31 cellular contexts compared by ENCODE assay signal in the genomic region with DNA sequence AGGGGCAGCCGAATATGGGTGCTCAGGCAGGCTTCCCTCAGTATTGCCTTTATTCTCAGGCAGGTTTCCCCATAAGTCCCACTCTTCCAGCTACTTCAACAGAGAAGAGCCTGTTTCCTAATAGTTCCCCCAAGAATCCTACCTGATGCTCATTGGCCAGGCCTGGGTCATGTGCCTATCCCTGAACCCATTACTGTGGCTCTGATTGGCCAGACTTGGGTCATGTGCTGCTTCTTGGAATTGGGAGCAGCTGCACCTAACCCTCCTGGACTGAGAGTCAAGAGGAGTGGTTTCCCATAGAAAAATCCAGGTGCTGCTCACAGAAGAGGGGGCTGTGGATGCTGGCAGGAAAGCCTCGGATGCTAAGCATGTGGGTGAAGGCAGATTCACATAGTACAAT. TPM values are rescaled to one million over a fixed set of nuclear protein-coding genes. Genes with fewer than 3 reads are reported as not detected.
"Had no signal": no experiment of that assay in that cellular context is flagged by ENCODE, and none has a peak within 500 bp of the region (broad histone marks: within the 10 kb centered on the region; RNA-seq: fewer than 3 reads in every experiment).

No MANE protein-coding gene starts in this region.

- H3K27ac ChIP-seq: epithelial cell of prostate, esophagus muscularis mucosa, gastroesophageal sphincter, left ventricle myocardium inferior, lower lobe of right lung, psoas muscle, spleen, thoracic aorta, transverse colon had no signal

- H3K36me3 Mint-ChIP-seq: immature natural killer cell; memory B cell; naive B cell; stimulated activated memory B cell treated with anti-CD40 and anti-IgM and Interleukin-4, amounts not matched to agents 10 μg/mL and 1 μg/mL and 100 μg/mL, for 72 hours had no signal

- H3K4me1 ChIP-seq: esophagus muscularis mucosa, gastroesophageal sphincter, lower lobe of right lung, psoas muscle, transverse colon had no signal

- H3K27me3 Mint-ChIP-seq: dendritic cell treated with granulocyte-macrophage colony-stimulating factor and Interleukin-4, amounts not matched to agents 40 ng/mL and 50 ng/mL, for 4 days had no signal

- H3K4me3 Mint-ChIP-seq: dendritic cell treated with granulocyte-macrophage colony-stimulating factor and Interleukin-4, amounts not matched to agents 40 ng/mL and 50 ng/mL, for 4 days; effector memory CD8-positive, alpha-beta T cell; immature natural killer cell; memory B cell; naive B cell; nephron progenitor cell; stimulated activated memory B cell treated with anti-CD40 and anti-IgM and Interleukin-4, amounts not matched to agents 10 μg/mL and 1 μg/mL and 100 μg/mL, for 72 hours; stimulated activated naive CD8-positive, alpha-beta T cell treated with anti-CD3 and anti-CD28 coated beads, Interleukin-15, Interleukin-2, amounts not matched to agents 100 ng/mL and 50 ng/mL, for 24 hours had no signal

- H3K27ac Mint-ChIP-seq: dendritic cell treated with granulocyte-macrophage colony-stimulating factor and Interleukin-4, amounts not matched to agents 40 ng/mL and 50 ng/mL, for 4 days; effector memory CD8-positive, alpha-beta T cell; immature natural killer cell; memory B cell; naive B cell; nephron progenitor cell; stimulated activated memory B cell treated with anti-CD40 and anti-IgM and Interleukin-4, amounts not matched to agents 10 μg/mL and 1 μg/mL and 100 μg/mL, for 72 hours; stimulated activated naive CD8-positive, alpha-beta T cell treated with anti-CD3 and anti-CD28 coated beads, Interleukin-15, Interleukin-2, amounts not matched to agents 100 ng/mL and 50 ng/mL, for 24 hours had no signal

- DNase-seq: effector memory CD8-positive, alpha-beta T cell; glutamatergic neuron; immature natural killer cell; kidney; left cardiac atrium; left ventricle myocardium inferior; lower lobe of right lung; midbrain; naive B cell; nephron progenitor cell; psoas muscle; retina; spleen; stimulated activated CD4-positive, alpha-beta T cell treated with anti-CD3 and anti-CD28 coated beads, Interleukin-15, amount 100 ng/mL, for 24 hours; stimulated activated CD4-positive, alpha-beta T cell treated with anti-CD3 and anti-CD28 coated beads, Interleukin-1b, Interleukin-23, amount 100 ng/mL, for 48 hours; stimulated activated CD4-positive, alpha-beta T cell treated with anti-CD3 and anti-CD28 coated beads, Interleukin-4, amount 100 ng/mL, for 24 hours; transverse colon had no signal

- ATAC-seq: effector memory CD8-positive, alpha-beta T cell; gastroesophageal sphincter; left cardiac atrium; lower lobe of right lung; psoas muscle; sciatic nerve; stimulated activated memory B cell treated with anti-CD40 and anti-IgM and Interleukin-4, amounts not matched to agents 10 μg/mL and 1 μg/mL and 100 μg/mL, for 72 hours had no signal

- H3K4me1 Mint-ChIP-seq: immature natural killer cell, naive B cell, nephron progenitor cell had no signal

- H3K9me3 Mint-ChIP-seq: dendritic cell treated with granulocyte-macrophage colony-stimulating factor and Interleukin-4, amounts not matched to agents 40 ng/mL and 50 ng/mL, for 4 days; effector memory CD8-positive, alpha-beta T cell; immature natural killer cell; memory B cell; naive B cell; nephron progenitor cell; stimulated activated memory B cell treated with anti-CD40 and anti-IgM and Interleukin-4, amounts not matched to agents 10 μg/mL and 1 μg/mL and 100 μg/mL, for 72 hours; stimulated activated naive CD8-positive, alpha-beta T cell treated with anti-CD3 and anti-CD28 coated beads, Interleukin-15, Interleukin-2, amounts not matched to agents 100 ng/mL and 50 ng/mL, for 24 hours had no signal

RNA-seq across cellular contexts. Expression of gene OPALIN, which starts 21.7 kb away (rescaled TPM):
- total RNA-seq: esophagus muscularis mucosa, fibroblast of villous mesenchyme, gastroesophageal sphincter, kidney, left cardiac atrium, left ventricle myocardium inferior, lower lobe of right lung, omental fat pad, psoas muscle, sciatic nerve, skeletal muscle tissue, spleen, subcutaneous adipose tissue, thoracic aorta, transverse colon, urinary bladder had no signal
- polyA plus RNA-seq: immature natural killer cell, spleen, urinary bladder had no signal

RNA-seq across cellular contexts. Expression of gene DNTT, which starts 32.9 kb away (rescaled TPM):
- total RNA-seq: esophagus muscularis mucosa, fibroblast of villous mesenchyme, gastroesophageal sphincter, kidney, left cardiac atrium, left ventricle myocardium inferior, lower lobe of right lung, omental fat pad, psoas muscle, sciatic nerve, skeletal muscle tissue, subcutaneous adipose tissue, thoracic aorta, transverse colon, urinary bladder had no signal
- polyA plus RNA-seq: urinary bladder had no signal
